In the genomic region with DNA sequence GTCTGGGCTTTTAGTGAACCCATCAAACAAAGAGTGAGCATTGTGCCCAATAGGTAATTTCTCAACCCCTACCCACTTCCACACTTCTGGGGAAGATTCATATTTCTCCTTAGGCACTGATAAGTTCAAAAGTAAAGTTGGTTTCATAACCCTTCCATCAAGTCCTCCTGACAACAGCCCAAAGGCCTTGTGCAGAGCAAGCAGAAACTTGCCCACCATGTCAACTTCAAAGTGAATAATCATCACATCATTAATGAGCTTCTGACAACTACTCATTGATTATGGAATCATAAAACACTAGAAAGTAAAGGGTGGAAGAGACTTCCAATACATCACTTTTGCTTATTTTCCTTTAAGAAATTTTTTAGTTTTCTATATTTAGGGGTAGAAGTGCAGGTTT, we compare ENCODE assay signal across 5 cellular contexts.
"Had no signal": no experiment of that assay in that cellular context is flagged by ENCODE, and none has a peak within 500 bp of the region (broad histone marks: within the 10 kb centered on the region; RNA-seq: fewer than 3 reads in every experiment).

No MANE protein-coding gene starts in this region.

- DNase-seq: IMR-90, KBM-7 had no signal

- H3K4me3 ChIP-seq: K562 had no signal

- FAIRE-seq: HepG2, HTR-8/SVneo, K562 had no signal
